Comparison of ENCODE assay signal across 8 cellular contexts in genomic region chr1:156500847-156501686, GRCh38. TPM values are rescaled to one million over a fixed set of nuclear protein-coding genes. Genes with fewer than 3 reads are reported as not detected.
DNase-seq lines count a peak whose midpoint lies in the region; ATAC-seq lines count a peak whose summit lies in the region.

No MANE protein-coding gene starts in this region.

- H3K79me2 ChIP-seq in mesendoderm (ENCODE audit: control insufficient read depth, insufficient read depth, low read length): peaks cover 30% of the 10 kb centered on the region

- H3K9ac ChIP-seq in mesendoderm (ENCODE audit: low read length): peak overlapping the region; percentile 92

- peak overlapping the region; percentile 94 for H3K18ac ChIP-seq in mesendoderm (ENCODE audit: low read length)

- H3K4ac ChIP-seq in mesendoderm (ENCODE audit: low read depth, low read length): peak overlapping the region; percentile 97

- H3K4me2 ChIP-seq in mesendoderm (ENCODE audit: low read length): peak overlapping the region; percentile 81

- H2AK5ac ChIP-seq in mesendoderm (ENCODE audit: low read length): no peak overlapping the region

- H3K27me3 ChIP-seq in effector memory CD4-positive, alpha-beta T cell (replicated peaks; ENCODE audit: control insufficient read depth, insufficient read depth, low read length, poor library complexity, severe bottlenecking): no peaks in the 10 kb centered on the region
- H3K27me3 ChIP-seq in mesendoderm (ENCODE audit: insufficient read depth, low read length, poor library complexity): no peaks in the 10 kb centered on the region

- H3K36me3 ChIP-seq in effector memory CD4-positive, alpha-beta T cell (ENCODE audit: control insufficient read depth, insufficient read depth, low read length): no peaks in the 10 kb centered on the region
- no peaks in the 10 kb centered on the region for H3K36me3 ChIP-seq in mesendoderm (ENCODE audit: control insufficient read depth, insufficient read depth, low read length)

- H3K4me1 ChIP-seq in effector memory CD4-positive, alpha-beta T cell (ENCODE audit: control insufficient read depth, insufficient read depth, low read length, poor library complexity, severe bottlenecking): peaks cover 77% of the 10 kb centered on the region
- H3K4me1 ChIP-seq in mesendoderm (ENCODE audit: control insufficient read depth, low read depth, low read length): peaks cover 29% of the 10 kb centered on the region

- H2BK5ac ChIP-seq in mesendoderm (ENCODE audit: low read length): peak overlapping the region; percentile 89

- H3K23ac ChIP-seq in mesendoderm (ENCODE audit: low read length): peak overlapping the region; percentile 92

- WGBS in mesendoderm (ENCODE audit: extremely low coverage, insufficient coverage, low lambda C conversion rate): no CpG with 5 or more reads among the region's 59 CpGs

- H4K5ac ChIP-seq in mesendoderm (ENCODE audit: low read length): no peak overlapping the region

- peak overlapping the region; percentile 65 for H2BK120ac ChIP-seq in mesendoderm (ENCODE audit: low read depth, low read length)

- no peaks in the 10 kb centered on the region for H3K9me3 ChIP-seq in effector memory CD4-positive, alpha-beta T cell (ENCODE audit: control insufficient read depth, low read length)

- DNase-seq in COLO829 (ENCODE audit: low spot score) (peak; percentile 96), HT1080 (ENCODE audit: low read depth) (peak; percentile 93), mesendoderm (peak; percentile 98)
- DNase-seq in NK-92 treated with Interleukin-12 subunit alpha and Interleukin-12 subunit beta, amount 100 ng/mL, for 24 hours (lab: John Stamatoyannopoulos, UW): peak; percentile 92
- peak; percentile 84 to 88 for DNase-seq in activated CD8-positive, alpha-beta memory T cell treated with anti-CD3 and anti-CD28 coated beads for 4 hours (ENCODE audit: low read depth in 2 of 2)
- DNase-seq in effector memory CD4-positive, alpha-beta T cell: peak; percentile 89 to 90 (median 90)
- peak; percentile 90 for DNase-seq in stimulated activated CD8-positive, alpha-beta memory T cell treated with anti-CD3 and anti-CD28 coated beads, Interleukin-12 subunit alpha, Interleukin-12 subunit beta, amount 100 ng/mL, for 4 hours (ENCODE audit: low read depth)

- peaks cover 17% of the 10 kb centered on the region for H3K79me1 ChIP-seq in mesendoderm (ENCODE audit: low read length)

- peak overlapping the region; percentile 96 for H3K56ac ChIP-seq in mesendoderm (ENCODE audit: low read length)

- no peak overlapping the region for H4K8ac ChIP-seq in mesendoderm (ENCODE audit: low read depth, low read length)

- peak overlapping the region; percentile 77 for H2BK15ac ChIP-seq in mesendoderm (replicated peaks; ENCODE audit: low read depth)

- peak overlapping the region; percentile 98 for H3K4me3 ChIP-seq in effector memory CD4-positive, alpha-beta T cell (ENCODE audit: insufficient read depth, low read depth, low read length, poor library complexity, severe bottlenecking)
- H3K4me3 ChIP-seq in mesendoderm (ENCODE audit: low read length): peak overlapping the region; percentile 52

- ATAC-seq in GM21360 (IDR thresholded peaks at IDR 0.05; ENCODE audit: unreplicated experiment): peak; percentile 42

- peak overlapping the region; percentile 95 for H3K27ac ChIP-seq in effector memory CD4-positive, alpha-beta T cell (ENCODE audit: insufficient read depth, low read length, poor library complexity, severe bottlenecking)
- H3K27ac ChIP-seq in mesendoderm (ENCODE audit: low read depth, low read length): peak overlapping the region; percentile 96

RNA-seq across cellular contexts. Expression of gene MEF2D, which starts 0.5 kb away (rescaled TPM):
- total RNA-seq in HT1080 (2014; rRNA removed; shearing (Covaris generic)): 21.6 and 27.9 TPM in 2 replicates
- 58.1 and 61.9 TPM in 2 replicates for polyA plus RNA-seq in HT1080 (2015; cell fraction: cytosol; rRNA removed)
- polyA plus RNA-seq in HT1080 (2015; cell fraction: nucleus; rRNA removed): 72.6 and 75.6 TPM in 2 replicates
- 11.7 TPM for polyA plus RNA-seq in mesendoderm (2013, experiment 1 of 2)
- polyA plus RNA-seq in mesendoderm (2013, experiment 2 of 2): 11.4 TPM

Comparison
In these comparisons a context has a peak if more than half of its experiments do, and no peak if none do; other contexts are left out.
1. Peak in every context shown above with its lines: DNase-seq, ATAC-seq, H3K4me3 ChIP-seq and H3K27ac ChIP-seq.